Comparison of ENCODE assay signal across 17 cellular contexts in genomic region chr3:172112348-172113123, GRCh38.
DNase-seq lines count a peak whose midpoint lies in the region; ATAC-seq, FAIRE-seq and TF ChIP-seq lines count a peak whose summit lies in the region.
"Had no signal": no experiment of that assay in that cellular context is flagged by ENCODE, and none has a peak within 500 bp of the region (broad histone marks: within the 10 kb centered on the region; RNA-seq: fewer than 3 reads in every experiment).

No MANE protein-coding gene starts in this region.

- H3K27ac ChIP-seq in IMR-90 (ENCODE audit: insufficient read depth, low read length) (no peak overlapping the region), iPS-18a (ENCODE audit: low read length) (peak overlapping the region; percentile 30), mesendoderm (ENCODE audit: low read depth, low read length) (no peak overlapping the region)
- H3K27ac ChIP-seq: A549; BLaER1 treated with 17β-estradiol and CSF1 and Interleukin-3, amounts not matched to agents 10 nM and 100 nM had no signal

- ATAC-seq in IMR-90 (ENCODE audit: low read depth) = peak; percentile 35; the same call in 1 of the 2 replicates
- ATAC-seq in activated naive CD4-positive, alpha-beta T cell treated with anti-CD3 and anti-CD28 coated beads, Interleukin-2, amount 50 U/mL, for 72 hours = no peak
- ATAC-seq: A549 had no signal

- H3K27me3 ChIP-seq in IMR-90 (ENCODE audit: control insufficient read depth, insufficient read depth, low read length) (no peaks in the 10 kb centered on the region), iPS-18a (ENCODE audit: control insufficient read depth, insufficient read depth, low read length) (no peaks in the 10 kb centered on the region), mesendoderm (ENCODE audit: insufficient read depth, low read length, poor library complexity) (no peaks in the 10 kb centered on the region)
- H3K27me3 ChIP-seq: MG63 had no signal

- H2AK5ac ChIP-seq in IMR-90 (ENCODE audit: low read depth, low read length) = no peak overlapping the region
- H2AK5ac ChIP-seq in mesendoderm (ENCODE audit: low read length) = no peak overlapping the region

- H3K9me3 ChIP-seq in IMR-90 (ENCODE audit: control insufficient read depth, insufficient read depth, low read length) (no peaks in the 10 kb centered on the region), iPS-18a (ENCODE audit: control insufficient read depth, low read depth, low read length) (no peaks in the 10 kb centered on the region)
- H3K9me3 ChIP-seq: A549; BLaER1 treated with 17β-estradiol and CSF1 and Interleukin-3, amounts not matched to agents 10 nM and 100 nM; MG63 had no signal

- intact Hi-C loops in IMR-90 (cut with micrococcal nuclease) = no loop called here

- no peak overlapping the region for H3K4me2 ChIP-seq in IMR-90 (ENCODE audit: low read depth, low read length)
- no peak overlapping the region for H3K4me2 ChIP-seq in mesendoderm (ENCODE audit: low read length)
- H3K4me2 ChIP-seq: A549 had no signal

- WGBS in IMR-90 (ENCODE audit: extremely low coverage in 2 of 2, insufficient read length in 1 of 2), 2 experiments = 89% methylated on average over 6 of the region's 11 CpGs; no CpG with 5 or more reads in 1 of the 2 experiments
- no CpG with 5 or more reads among the region's 11 CpGs for WGBS in mesendoderm (ENCODE audit: extremely low coverage, insufficient coverage, low lambda C conversion rate)

- peaks cover 30% of the 10 kb centered on the region for H3K79me2 ChIP-seq in mesendoderm (ENCODE audit: control insufficient read depth, insufficient read depth, low read length)

- TF ChIP-seq CTCF in IMR-90 (conservative IDR thresholded peaks at IDR 0.05; ENCODE audit: low read depth, low read length) (no peak), osteocyte (IDR thresholded peaks at IDR 0.05) (no peak)

- no peak overlapping the region for H2BK15ac ChIP-seq in IMR-90 (ENCODE audit: low read depth, low read length)
- no peak overlapping the region for H2BK15ac ChIP-seq in mesendoderm (replicated peaks; ENCODE audit: low read depth)

- H2BK5ac ChIP-seq in IMR-90 (ENCODE audit: low read depth, low read length, poor library complexity, severe bottlenecking) (no peak overlapping the region), mesendoderm (ENCODE audit: low read length) (no peak overlapping the region)

- H3K18ac ChIP-seq in IMR-90 (ENCODE audit: low read depth, low read length) (no peak overlapping the region), mesendoderm (ENCODE audit: low read length) (no peak overlapping the region)

- H3K4me1 ChIP-seq in IMR-90 (ENCODE audit: control insufficient read depth, insufficient read depth, low read length) (peaks cover 6% of the 10 kb centered on the region; the same call in 1 of the 2 replicates), iPS-18a (ENCODE audit: control insufficient read depth, low read depth, low read length) (peaks cover 10% of the 10 kb centered on the region), mesendoderm (ENCODE audit: control insufficient read depth, low read depth, low read length) (no peaks in the 10 kb centered on the region)

- H4K8ac ChIP-seq in IMR-90 (ENCODE audit: low read depth in 2 of 2, low read length in 2 of 2) (no peak overlapping the region), mesendoderm (ENCODE audit: low read depth, low read length) (no peak overlapping the region)

- no peak for TF ChIP-seq RAD21 in IMR-90 (IDR thresholded peaks at IDR 0.05; ENCODE audit: low read length)

- no peaks in the 10 kb centered on the region for H3K27me3 Mint-ChIP-seq in osteocyte (ENCODE audit: unreplicated experiment)

- in situ Hi-C loops in IMR-90 (cut with MboI; ENCODE audit: low sequenced_read_pairs) = no loop called here

- H3K4me1 Mint-ChIP-seq in osteocyte (ENCODE audit: unreplicated experiment) = peaks cover 19% of the 10 kb centered on the region

- no peak overlapping the region for H3K4me3 ChIP-seq in IMR-90 (ENCODE audit: insufficient read depth, low read depth, low read length)
- no peak overlapping the region for H3K4me3 ChIP-seq in iPS-18a (ENCODE audit: low read length)
- H3K4me3 ChIP-seq in mesendoderm (ENCODE audit: low read length) = no peak overlapping the region
- H3K4me3 ChIP-seq: A549; BLaER1 treated with 17β-estradiol and CSF1 and Interleukin-3, amounts not matched to agents 10 nM and 100 nM; MG63 had no signal

- H3K9me1 ChIP-seq in IMR-90 (ENCODE audit: insufficient read depth, low read length) = peaks cover 34% of the 10 kb centered on the region

- POLR2A ChIA-PET in IMR-90 (lab: Charles Lee; ENCODE audit: unreplicated experiment) = no interaction called here

- no peak overlapping the region for H2AFZ ChIP-seq in IMR-90 (replicated peaks; ENCODE audit: low read length, poor library complexity)

- H2AK9ac ChIP-seq in IMR-90 (replicated peaks; ENCODE audit: low read depth, low read length, poor library complexity) = no peak overlapping the region

- CTCF ChIA-PET in IMR-90 (lab: Yijun Ruan, JAX) = no interaction called here

- H3K23ac ChIP-seq in IMR-90 (ENCODE audit: low read depth, low read length) = no peak overlapping the region
- no peak overlapping the region for H3K23ac ChIP-seq in mesendoderm (ENCODE audit: low read length)

- H3K56ac ChIP-seq in IMR-90 (ENCODE audit: extremely low read depth, insufficient read depth, low read length) (no peak overlapping the region), mesendoderm (ENCODE audit: low read length) (no peak overlapping the region)

- H4K5ac ChIP-seq in IMR-90 (ENCODE audit: low read depth, low read length) = no peak overlapping the region
- no peak overlapping the region for H4K5ac ChIP-seq in mesendoderm (ENCODE audit: low read length)

- BruUV-seq in IMR-90 (replicated peaks; lab: Mats Ljungman, UMichigan) = no TSS peak

- H2BK120ac ChIP-seq in IMR-90 (ENCODE audit: low read depth, low read length) (no peak overlapping the region), mesendoderm (ENCODE audit: low read depth, low read length) (no peak overlapping the region)

- FAIRE-seq in GM19239 (lab: Jason Lieb, UNC) = peak; percentile 31
- FAIRE-seq: A549, GM12892, H54 had no signal

- no peak overlapping the region for H2BK20ac ChIP-seq in IMR-90 (ENCODE audit: low read depth, low read length)

- H3K36me3 Mint-ChIP-seq in osteocyte (ENCODE audit: unreplicated experiment) = peaks cover 42% of the 10 kb centered on the region
- peaks cover 6 to 8% of the 10 kb centered on the region in 2 donors for H3K36me3 Mint-ChIP-seq in activated naive CD4-positive, alpha-beta T cell treated with anti-CD3 and anti-CD28 coated beads, Interleukin-2, amount 50 U/mL, for 72 hours

- H3K4ac ChIP-seq in IMR-90 (ENCODE audit: low read depth, low read length) (no peak overlapping the region), mesendoderm (ENCODE audit: low read depth, low read length) (no peak overlapping the region)

- DNase-seq in GM19239 (ENCODE audit: insufficient read length, low spot score) (no peak), IMR-90 (peak; percentile 32), osteocyte (ENCODE audit: extremely low spot score, unreplicated experiment) (no peak), mesendoderm (no peak)
- no peak for DNase-seq in activated naive CD4-positive, alpha-beta T cell treated with anti-CD3 and anti-CD28 coated beads, Interleukin-2, amount 50 U/mL, for 72 hours (ENCODE audit: low spot score in 2 of 2)
- DNase-seq in central memory CD4-positive, alpha-beta T cell = no peak
- DNase-seq: DMS 273 treated with DMSO at 0.1 percent for 48 hours, MG63, NCI-H1092, NCI-H146, NCI-H2081 treated with DMSO at 0.1 percent for 48 hours, NCI-H510A treated with DMSO at 0.1 percent for 48 hours had no signal

- no peaks in the 10 kb centered on the region for H3K9me3 Mint-ChIP-seq in osteocyte (ENCODE audit: unreplicated experiment)
- no peaks in the 10 kb centered on the region for H3K9me3 Mint-ChIP-seq in activated naive CD4-positive, alpha-beta T cell treated with anti-CD3 and anti-CD28 coated beads, Interleukin-2, amount 50 U/mL, for 72 hours

- H3K4me3 Mint-ChIP-seq in osteocyte (ENCODE audit: unreplicated experiment) = no peak overlapping the region

- dilution Hi-C loops in IMR-90 (cut with HindIII; ENCODE audit: low sequenced_read_pairs, unreplicated experiment) = no loop called here

- H3K27ac Mint-ChIP-seq in osteocyte (ENCODE audit: unreplicated experiment) = peak overlapping the region; percentile 38
- no peak overlapping the region for H3K27ac Mint-ChIP-seq in activated naive CD4-positive, alpha-beta T cell treated with anti-CD3 and anti-CD28 coated beads, Interleukin-2, amount 50 U/mL, for 72 hours

- peaks cover 72% of the 10 kb centered on the region for H4K20me1 ChIP-seq in IMR-90 (ENCODE audit: insufficient read depth, low read length)

- H4K91ac ChIP-seq in IMR-90 (ENCODE audit: insufficient read depth, low read depth, low read length) = no peak overlapping the region

- peaks cover 44 to 69% of the 10 kb centered on the region in 2 experiments for H3K79me1 ChIP-seq in IMR-90 (ENCODE audit: low read depth in 1 of 2, low read length in 2 of 2)
- peaks cover 20% of the 10 kb centered on the region for H3K79me1 ChIP-seq in mesendoderm (ENCODE audit: low read length)

- H3K14ac ChIP-seq in IMR-90 (replicated peaks; ENCODE audit: low read depth, low read length) = no peak overlapping the region

- TF ChIP-seq POLR2A in IMR-90 (IDR thresholded peaks at IDR 0.05; ENCODE audit: low read depth, low read length) = no peak

- H3K9ac ChIP-seq in IMR-90 (ENCODE audit: low read depth, low read length) (no peak overlapping the region), iPS-18a (ENCODE audit: low read length) (no peak overlapping the region), mesendoderm (ENCODE audit: low read length) (no peak overlapping the region)
- H3K9ac ChIP-seq: BLaER1 treated with 17β-estradiol and CSF1 and Interleukin-3, amounts not matched to agents 10 nM and 100 nM had no signal

- H3K36me3 ChIP-seq in IMR-90 (ENCODE audit: control insufficient read depth, insufficient read depth, low read length) (peaks cover 27% of the 10 kb centered on the region), iPS-18a (ENCODE audit: control insufficient read depth, low read depth, low read length) (peaks cover 21% of the 10 kb centered on the region), mesendoderm (ENCODE audit: control insufficient read depth, insufficient read depth, low read length) (no peaks in the 10 kb centered on the region)

TF ChIP-seq in IMR-90, 13 proteins besides CTCF, POLR2A, EP300 and RAD21 (continues in another document):
- TF ChIP-seq SMC3 (IDR thresholded peaks at IDR 0.05; ENCODE audit: low read depth, low read length) (no peak), RCOR1 (IDR thresholded peaks at IDR 0.05; ENCODE audit: insufficient replicate concordance, low read length) (no peak), BHLHE40 (IDR thresholded peaks at IDR 0.05; ENCODE audit: low read depth, low read length) (no peak), MAZ (IDR thresholded peaks at IDR 0.05; ENCODE audit: borderline replicate concordance, low read depth, low read length) (no peak), NFE2L2 (IDR thresholded peaks at IDR 0.05; ENCODE audit: low read depth, low read length) (no peak), RFX5 (IDR thresholded peaks at IDR 0.05; ENCODE audit: low read depth, low read length) (no peak), CEBPB (IDR thresholded peaks at IDR 0.05; ENCODE audit: low read depth, low read length) (no peak), CHD1 (IDR thresholded peaks at IDR 0.05; ENCODE audit: low read depth, low read length) (no peak), MXI1 (IDR thresholded peaks at IDR 0.05; ENCODE audit: borderline replicate concordance, low read depth, low read length) (no peak)
